9 cellular contexts compared by ENCODE assay signal in genomic region chr15:83365370-83365938, GRCh38.
DNase-seq lines count a peak whose midpoint lies in the region; ATAC-seq and TF ChIP-seq lines count a peak whose summit lies in the region.
"Had no signal": no experiment of that assay in that cellular context is flagged by ENCODE, and none has a peak within 500 bp of the region (broad histone marks: within the 10 kb centered on the region; RNA-seq: fewer than 3 reads in every experiment).

No MANE protein-coding gene starts in this region.

- H3K4me1 ChIP-seq in HEK293 (ENCODE audit: control insufficient read depth, insufficient read depth, low read length): no peaks in the 10 kb centered on the region
- no peaks in the 10 kb centered on the region for H3K4me1 ChIP-seq in ovary (ENCODE audit: insufficient read depth)

- peaks cover 9% of the 10 kb centered on the region for H3K4me1 Mint-ChIP-seq in activated T-cell treated with anti-CD3 and anti-CD28 coated beads, Interleukin-2, amount 50 U/mL, for 72 hours (ENCODE audit: low read depth)

- DNase-seq in A172 (ENCODE audit: low spot score) (peak; percentile 61), globus pallidus (ENCODE audit: low spot score) (peak; percentile 83), ovary (peak in 4 of 5 donors; percentile 12 to 56 (median 34)), NCI-H2081 treated with DMSO at 0.1 percent for 48 hours (lab: John Stamatoyannopoulos, UW) (no peak), NCI-H2029 treated with DMSO at 0.1 percent for 48 hours (lab: John Stamatoyannopoulos, UW) (no peak)
- peak; percentile 23 to 27 for DNase-seq in activated T-cell treated with anti-CD3 and anti-CD28 coated beads, Interleukin-2, amount 50 U/mL, for 72 hours

- H3K9me3 ChIP-seq in HEK293 (ENCODE audit: control insufficient read depth, insufficient read depth, low read depth, low read length): no peaks in the 10 kb centered on the region
- no peaks in the 10 kb centered on the region for H3K9me3 ChIP-seq in ovary
- H3K9me3 ChIP-seq: adrenal gland had no signal

- H3K36me3 Mint-ChIP-seq in activated T-cell treated with anti-CD3 and anti-CD28 coated beads, Interleukin-2, amount 50 U/mL, for 72 hours (ENCODE audit: insufficient read depth in 2 of 2): no peaks in the 10 kb centered on the region

- no peaks in the 10 kb centered on the region for H3K36me3 ChIP-seq in HEK293 (ENCODE audit: control insufficient read depth in 2 of 2, insufficient read depth in 1 of 2, low read length in 2 of 2)
- no peaks in the 10 kb centered on the region for H3K36me3 ChIP-seq in ovary
- H3K36me3 ChIP-seq: adrenal gland had no signal

- peak; percentile 28 to 43 for ATAC-seq in activated T-cell treated with anti-CD3 and anti-CD28 coated beads, Interleukin-2, amount 50 U/mL, for 72 hours (replicated peaks in 1 of 2)
- no peak for ATAC-seq in activated CD4-positive, CD25-positive, alpha-beta regulatory T cell treated with anti-CD3 and anti-CD28 coated beads, Interleukin-2, amount 50 U/mL, for 24 hours

- POLR2A ChIA-PET in HEK293 (lab: Yijun Ruan, JAX): interaction anchor here (0.5 to 0.6 kb wide), 2 partner anchors 33 to 170 kb away, joined by 3 to 5 read pairs; no protein-coding TSS in a partner anchor

- H3K27me3 Mint-ChIP-seq in activated T-cell treated with anti-CD3 and anti-CD28 coated beads, Interleukin-2, amount 50 U/mL, for 72 hours (ENCODE audit: low read depth): peaks cover 78% of the 10 kb centered on the region

- CTCF ChIA-PET in HEK293 (lab: Yijun Ruan, JAX): interaction anchor here (0.6 to 1.3 kb wide), 6 partner anchors 14 to 197 kb away, joined by 3 to 5 read pairs (median 4); no protein-coding TSS in a partner anchor

- peak overlapping the region; percentile 80 to 81 for H3K4me3 Mint-ChIP-seq in activated T-cell treated with anti-CD3 and anti-CD28 coated beads, Interleukin-2, amount 50 U/mL, for 72 hours

- H3K27ac Mint-ChIP-seq in activated T-cell treated with anti-CD3 and anti-CD28 coated beads, Interleukin-2, amount 50 U/mL, for 72 hours: no peak overlapping the region

- no peak for TF ChIP-seq EP300 in ovary (IDR thresholded peaks at IDR 0.05)

- no peak for TF ChIP-seq POLR2A in ovary (IDR thresholded peaks at IDR 0.05)

- H3K9me3 Mint-ChIP-seq in activated T-cell treated with anti-CD3 and anti-CD28 coated beads, Interleukin-2, amount 50 U/mL, for 72 hours: no peaks in the 10 kb centered on the region

- TF ChIP-seq CTCF in HEK293 (tag by site-specific recombination; IDR thresholded peaks at IDR 0.05): no peak
- TF ChIP-seq CTCF in ovary (IDR thresholded peaks at IDR 0.05): no peak

- H3K4me3 ChIP-seq in HEK293 (ENCODE audit: low read depth, low read length) (peak overlapping the region; percentile 27), ovary (peak overlapping the region; percentile 30)

- intact Hi-C loops in ovary (cut with DNase I): no loop called here

- H3K27me3 ChIP-seq in ovary: no peaks in the 10 kb centered on the region

- no peak overlapping the region for H3K27ac ChIP-seq in HEK293 (ENCODE audit: extremely low read depth, low read depth, low read length)
- no peak overlapping the region for H3K27ac ChIP-seq in ovary
- H3K27ac ChIP-seq: adrenal gland had no signal

- 0 to 1% (median 0%) methylated on average over 27 of the region's 27 CpGs for WGBS in ovary, 3 donors

TF ChIP-seq in HEK293, 187 proteins besides CTCF, POLR2A, EP300 and RAD21 (continues in another document):
- TF ChIP-seq ZFP3 (tag by site-specific recombination; IDR thresholded peaks at IDR 0.05; ENCODE audit: low read depth) (no peak), ZNF175 (tag by site-specific recombination; IDR thresholded peaks at IDR 0.05) (no peak), ZNF600 (tag by site-specific recombination; IDR thresholded peaks at IDR 0.05) (peak; percentile 92), ZNF776 (tag by site-specific recombination; IDR thresholded peaks at IDR 0.05; ENCODE audit: borderline replicate concordance) (no peak), HOXC10 (CRISPR knock-in tag; IDR thresholded peaks at IDR 0.05) (no peak), SP7 (tag by site-specific recombination; IDR thresholded peaks at IDR 0.05) (no peak), ZBTB8A (tag by site-specific recombination; IDR thresholded peaks at IDR 0.05) (peak; percentile 50), ZNF157 (tag by site-specific recombination; IDR thresholded peaks at IDR 0.05) (no peak), ZNF239 (tag by site-specific recombination; IDR thresholded peaks at IDR 0.05) (no peak), ZNF791 (tag by site-specific recombination; IDR thresholded peaks at IDR 0.05) (no peak), OVOL3 (tag by site-specific recombination; IDR thresholded peaks at IDR 0.05) (no peak), ZNF16 (tag by site-specific recombination; IDR thresholded peaks at IDR 0.05; ENCODE audit: low read depth) (no peak), ZBTB7A (tag by site-specific recombination; IDR thresholded peaks at IDR 0.05; ENCODE audit: low read depth) (no peak), TSHZ1 (tag by site-specific recombination; IDR thresholded peaks at IDR 0.05; ENCODE audit: borderline replicate concordance) (no peak), GLIS2 (tag by site-specific recombination; IDR thresholded peaks at IDR 0.05) (no peak), ZNF174 (tag by site-specific recombination; IDR thresholded peaks at IDR 0.05) (no peak), ZNF324 (tag by site-specific recombination; IDR thresholded peaks at IDR 0.05) (no peak), ZNF561 (tag by site-specific recombination; IDR thresholded peaks at IDR 0.05; ENCODE audit: borderline replicate concordance) (no peak), INSM2 (tag by site-specific recombination; IDR thresholded peaks at IDR 0.05) (no peak), ZBTB48 (tag by site-specific recombination; IDR thresholded peaks at IDR 0.05) (peak; percentile 20; the same call in 1 of the 2 replicates)
- TF ChIP-seq, protein P1, sequence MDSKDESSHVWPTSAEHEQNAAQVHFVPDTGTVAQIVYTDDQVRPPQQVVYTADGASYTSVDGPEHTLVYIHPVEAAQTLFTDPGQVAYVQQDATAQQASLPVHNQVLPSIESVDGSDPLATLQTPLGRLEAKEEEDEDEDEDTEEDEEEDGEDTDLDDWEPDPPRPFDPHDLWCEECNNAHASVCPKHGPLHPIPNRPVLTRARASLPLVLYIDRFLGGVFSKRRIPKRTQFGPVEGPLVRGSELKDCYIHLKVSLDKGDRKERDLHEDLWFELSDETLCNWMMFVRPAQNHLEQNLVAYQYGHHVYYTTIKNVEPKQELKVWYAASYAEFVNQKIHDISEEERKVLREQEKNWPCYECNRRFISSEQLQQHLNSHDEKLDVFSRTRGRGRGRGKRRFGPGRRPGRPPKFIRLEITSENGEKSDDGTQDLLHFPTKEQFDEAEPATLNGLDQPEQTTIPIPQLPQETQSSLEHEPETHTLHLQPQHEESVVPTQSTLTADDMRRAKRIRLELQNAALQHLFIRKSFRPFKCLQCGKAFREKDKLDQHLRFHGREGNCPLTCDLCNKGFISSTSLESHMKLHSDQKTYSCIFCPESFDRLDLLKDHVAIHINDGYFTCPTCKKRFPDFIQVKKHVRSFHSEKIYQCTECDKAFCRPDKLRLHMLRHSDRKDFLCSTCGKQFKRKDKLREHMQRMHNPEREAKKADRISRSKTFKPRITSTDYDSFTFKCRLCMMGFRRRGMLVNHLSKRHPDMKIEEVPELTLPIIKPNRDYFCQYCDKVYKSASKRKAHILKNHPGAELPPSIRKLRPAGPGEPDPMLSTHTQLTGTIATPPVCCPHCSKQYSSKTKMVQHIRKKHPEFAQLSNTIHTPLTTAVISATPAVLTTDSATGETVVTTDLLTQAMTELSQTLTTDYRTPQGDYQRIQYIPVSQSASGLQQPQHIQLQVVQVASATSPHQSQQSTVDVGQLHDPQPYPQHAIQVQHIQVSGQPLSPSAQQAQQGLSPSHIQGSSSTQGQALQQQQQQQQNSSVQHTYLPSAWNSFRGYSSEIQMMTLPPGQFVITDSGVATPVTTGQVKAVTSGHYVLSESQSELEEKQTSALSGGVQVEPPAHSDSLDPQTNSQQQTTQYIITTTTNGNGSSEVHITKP (tag by site-specific recombination; IDR thresholded peaks at IDR 0.05): peak; percentile 90

Comparison
In these comparisons a context has a peak if more than half of its experiments do, and no peak if none do; other contexts are left out.
1. DNase-seq: peak in A172 (single experiment), activated T-cell treated with anti-CD3 and anti-CD28 coated beads, Interleukin-2, amount 50 U/mL, for 72 hours (2 of 2), globus pallidus (single experiment) and ovary (4 of 5); none in NCI-H2081 treated with DMSO at 0.1 percent for 48 hours (single experiment) and NCI-H2029 treated with DMSO at 0.1 percent for 48 hours (single experiment).
2. ATAC-seq: peak in activated T-cell treated with anti-CD3 and anti-CD28 coated beads, Interleukin-2, amount 50 U/mL, for 72 hours (2 of 2); none in activated CD4-positive, CD25-positive, alpha-beta regulatory T cell treated with anti-CD3 and anti-CD28 coated beads, Interleukin-2, amount 50 U/mL, for 24 hours (0 of 2).